Comparison of ENCODE assay signal across 8 cellular contexts in genomic region chr19:7516281-7516862, GRCh38. TPM values are rescaled to one million over a fixed set of nuclear protein-coding genes. Genes with fewer than 3 reads are reported as not detected.
DNase-seq lines count a peak whose midpoint lies in the region; ATAC-seq and TF ChIP-seq lines count a peak whose summit lies in the region.

No MANE protein-coding gene starts in this region.

- H3K4me3 Mint-ChIP-seq in IgD-negative memory B cell, result peak overlapping the region; percentile 55 to 84 (median 75)
- H3K4me3 Mint-ChIP-seq in dendritic cell treated with granulocyte-macrophage colony-stimulating factor and Interleukin-4, amounts not matched to agents 40 ng/mL and 50 ng/mL, for 4 days, result peak overlapping the region; percentile 59
- peak overlapping the region; percentile 76 for H3K4me3 Mint-ChIP-seq in natural killer cell

- intact Hi-C loops in dendritic cell treated with granulocyte-macrophage colony-stimulating factor and Interleukin-4, amounts not matched to agents 40 ng/mL and 50 ng/mL, for 4 days (cut with micrococcal nuclease), result no loop called here
- intact Hi-C loops in natural killer cell (cut with micrococcal nuclease), result no loop called here

- peak overlapping the region; percentile 83 for H3K4me3 ChIP-seq in AG09309 (ENCODE audit: control insufficient read depth, low read depth, low read length)

- H3K27me3 Mint-ChIP-seq in IgD-negative memory B cell (peaks cover 12% of the 10 kb centered on the region), natural killer cell (ENCODE audit: low read depth in 2 of 2) (peaks cover 0 to 6% of the 10 kb centered on the region in 2 donors)
- peaks cover 48% of the 10 kb centered on the region for H3K27me3 Mint-ChIP-seq in dendritic cell treated with granulocyte-macrophage colony-stimulating factor and Interleukin-4, amounts not matched to agents 40 ng/mL and 50 ng/mL, for 4 days

- no peak for TF ChIP-seq CTCF in AG09309 (IDR thresholded peaks at IDR 0.05; ENCODE audit: control insufficient read depth, insufficient read depth, low read depth, low read length, missing control alignments)
- TF ChIP-seq CTCF in natural killer cell (IDR thresholded peaks at IDR 0.05), result no peak

- DNase-seq in AG09309 (ENCODE audit: low read depth) (no peak), natural killer cell (no peak), NCI-H510A (lab: John Stamatoyannopoulos, UW) (no peak), NOMO-1 treated with dmso at 0.1 percent for 144 hours (lab: John Stamatoyannopoulos, UW; ENCODE audit: unreplicated experiment) (no peak)
- no peak for DNase-seq in stimulated activated CD4-positive, alpha-beta T cell treated with anti-CD3 and anti-CD28 coated beads, Interleukin-4, amount 100 ng/mL, for 1 hour

- H3K27ac Mint-ChIP-seq in IgD-negative memory B cell (peak overlapping the region in 1 of 3 donors; percentile 52), natural killer cell (peak overlapping the region in 1 of 2 donors; percentile 63)
- H3K27ac Mint-ChIP-seq in dendritic cell treated with granulocyte-macrophage colony-stimulating factor and Interleukin-4, amounts not matched to agents 40 ng/mL and 50 ng/mL, for 4 days, result no peak overlapping the region

- no peaks in the 10 kb centered on the region for H3K9me3 Mint-ChIP-seq in IgD-negative memory B cell
- H3K9me3 Mint-ChIP-seq in dendritic cell treated with granulocyte-macrophage colony-stimulating factor and Interleukin-4, amounts not matched to agents 40 ng/mL and 50 ng/mL, for 4 days, result no peaks in the 10 kb centered on the region
- no peaks in the 10 kb centered on the region for H3K9me3 Mint-ChIP-seq in natural killer cell

- peak in 1 of 3 donors; percentile 22 for ATAC-seq in natural killer cell
- no peak for ATAC-seq in HG02763 (IDR thresholded peaks at IDR 0.05; ENCODE audit: unreplicated experiment)

- H3K36me3 Mint-ChIP-seq in IgD-negative memory B cell, result no peaks in the 10 kb centered on the region
- peaks cover 17% of the 10 kb centered on the region for H3K36me3 Mint-ChIP-seq in dendritic cell treated with granulocyte-macrophage colony-stimulating factor and Interleukin-4, amounts not matched to agents 40 ng/mL and 50 ng/mL, for 4 days (ENCODE audit: low read depth)
- H3K36me3 Mint-ChIP-seq in natural killer cell, result no peaks in the 10 kb centered on the region

- H3K4me1 Mint-ChIP-seq in IgD-negative memory B cell (peaks cover 0 to 7% (median 6%) of the 10 kb centered on the region in 3 donors), natural killer cell (peaks cover 8 to 12% of the 10 kb centered on the region in 2 donors)
- peaks cover 30% of the 10 kb centered on the region for H3K4me1 Mint-ChIP-seq in dendritic cell treated with granulocyte-macrophage colony-stimulating factor and Interleukin-4, amounts not matched to agents 40 ng/mL and 50 ng/mL, for 4 days (ENCODE audit: low read depth)

RNA-seq across cellular contexts. Expression of gene ZNF358, which starts 0.5 kb away (rescaled TPM):
- 1.3 TPM for polyA plus RNA-seq in IgD-negative memory B cell
- total RNA-seq in natural killer cell, result 10 to 100 TPM in 2 of 3 donors, 1 to 10 TPM in 1; 9.8 to 11.6 (median 10.9) TPM

RNA-seq across cellular contexts. Expression of gene MCOLN1, which starts 6.1 kb away (rescaled TPM):
- 5.2 TPM for polyA plus RNA-seq in IgD-negative memory B cell
- total RNA-seq in natural killer cell, result 10 to 100 TPM; 22.9 to 37.6 (median 27.8) TPM

RNA-seq across cellular contexts. Expression of gene PNPLA6, which starts 19.1 kb away (rescaled TPM):
- 12.5 TPM for polyA plus RNA-seq in IgD-negative memory B cell
- 100 to 1,000 TPM; 118 to 190 (median 125) TPM for total RNA-seq in natural killer cell

RNA-seq across cellular contexts. Expression of gene PEX11G, which starts 27.5 kb away (rescaled TPM):
- polyA plus RNA-seq in IgD-negative memory B cell, result 2.8 TPM
- total RNA-seq in natural killer cell, result 1 to 10 TPM in 1 of 3 donors, under 1 TPM in 1, not detected in 1; 0.33 to 1.5 TPM
